In genomic region chr2:46701152-46701551, GRCh38 we compare ENCODE assay signal across 10 cellular contexts. TPM values are rescaled to one million over a fixed set of nuclear protein-coding genes. Genes with fewer than 3 reads are reported as not detected.
DNase-seq lines count a peak whose midpoint lies in the region; ATAC-seq, FAIRE-seq and TF ChIP-seq lines count a peak whose summit lies in the region.
"Had no signal": no experiment of that assay in that cellular context is flagged by ENCODE, and none has a peak within 500 bp of the region (broad histone marks: within the 10 kb centered on the region; RNA-seq: fewer than 3 reads in every experiment).

No MANE protein-coding gene starts in this region.

- H3K4me3 ChIP-seq in heart right ventricle (peak overlapping the region in 7 of 10 donors; percentile 69 to 94 (median 76)), astrocyte (ENCODE audit: insufficient read depth, low read depth, low read length) (peak overlapping the region; percentile 94), MM.1S (ENCODE audit: low read length) (no peak overlapping the region)

- H3K9me3 Mint-ChIP-seq in astrocyte (ENCODE audit: unreplicated experiment) (no peaks in the 10 kb centered on the region), type B pancreatic cell (no peaks in the 10 kb centered on the region)

- H3K4me2 ChIP-seq in astrocyte (ENCODE audit: low read length) = peak overlapping the region; percentile 92
- no peak overlapping the region for H3K4me2 ChIP-seq in MM.1S (ENCODE audit: low read depth, low read length)

- H3K4me1 Mint-ChIP-seq in astrocyte (ENCODE audit: low read depth, unreplicated experiment) = peaks cover 33% of the 10 kb centered on the region
- H3K4me1 Mint-ChIP-seq in type B pancreatic cell (ENCODE audit: unreplicated experiment) = peaks cover 28% of the 10 kb centered on the region

- H3K79me2 ChIP-seq in astrocyte (ENCODE audit: insufficient read depth, low read length) (peaks cover 68% of the 10 kb centered on the region), MM.1S (ENCODE audit: low read length) (peaks cover 68% of the 10 kb centered on the region)

- FAIRE-seq in astrocyte (lab: Jason Lieb, UNC) = peak; percentile 32
- FAIRE-seq: urothelium cell line had no signal

- TF ChIP-seq CTCF in heart right ventricle (IDR thresholded peaks at IDR 0.05) (no peak), astrocyte (IDR thresholded peaks at IDR 0.05; ENCODE audit: insufficient read depth, low read depth, low read length) (no peak), type B pancreatic cell (conservative IDR thresholded peaks at IDR 0.05) (no peak), MM.1S (IDR thresholded peaks at IDR 0.05; ENCODE audit: low read length) (no peak)

- H3K36me3 Mint-ChIP-seq in astrocyte (ENCODE audit: low read depth, unreplicated experiment) (no peaks in the 10 kb centered on the region), type B pancreatic cell (no peaks in the 10 kb centered on the region)

- H3K4me3 Mint-ChIP-seq in astrocyte (ENCODE audit: unreplicated experiment) = peak overlapping the region; percentile 64
- peak overlapping the region; percentile 59 for H3K4me3 Mint-ChIP-seq in type B pancreatic cell

- H3K27me3 ChIP-seq in heart right ventricle (no peaks in the 10 kb centered on the region), astrocyte (ENCODE audit: insufficient read depth, low read length) (no peaks in the 10 kb centered on the region), MM.1S (replicated peaks; ENCODE audit: insufficient read depth, low read length) (no peaks in the 10 kb centered on the region)
- H3K27me3 ChIP-seq: dorsolateral prefrontal cortex had no signal

- H3K9ac ChIP-seq in astrocyte (ENCODE audit: low read length) (peak overlapping the region; percentile 45), MM.1S (ENCODE audit: low read length) (no peak overlapping the region)

- no peaks in the 10 kb centered on the region for H3K9me3 ChIP-seq in heart right ventricle
- no peaks in the 10 kb centered on the region for H3K9me3 ChIP-seq in astrocyte (ENCODE audit: insufficient read depth, low read depth, low read length)
- no peaks in the 10 kb centered on the region for H3K9me3 ChIP-seq in MM.1S (replicated peaks; ENCODE audit: insufficient read depth, low read length)

- H2AFZ ChIP-seq in astrocyte (ENCODE audit: low read depth, low read length) (no peak overlapping the region), MM.1S (ENCODE audit: low read length) (no peak overlapping the region)

- H3K27ac ChIP-seq in heart right ventricle = peak overlapping the region in 4 of 10 donors; percentile 8 to 97 (median 93)
- H3K27ac ChIP-seq in astrocyte (ENCODE audit: low read depth, low read length) = peak overlapping the region; percentile 20
- H3K27ac ChIP-seq in MM.1S (ENCODE audit: low read length) = no peak overlapping the region

- 27 to 48% methylated on average over 1 of the region's 1 CpG for WGBS in heart right ventricle, 2 donors

- H3K9me2 ChIP-seq in MM.1S (replicated peaks; ENCODE audit: insufficient read depth, low read length) = no peaks in the 10 kb centered on the region

- no peaks in the 10 kb centered on the region for H3K36me3 ChIP-seq in heart right ventricle
- no peaks in the 10 kb centered on the region for H3K36me3 ChIP-seq in astrocyte (ENCODE audit: insufficient read depth, low read length)
- H3K36me3 ChIP-seq in MM.1S (replicated peaks; ENCODE audit: insufficient read depth, low read length) = no peaks in the 10 kb centered on the region

- H3K4me1 ChIP-seq in heart right ventricle = peaks cover 2 to 70% (median 60%) of the 10 kb centered on the region in 9 donors
- peaks cover 22% of the 10 kb centered on the region for H3K4me1 ChIP-seq in astrocyte (ENCODE audit: insufficient read depth, low read length)
- H3K4me1 ChIP-seq in MM.1S (ENCODE audit: low read length) = peaks cover 8% of the 10 kb centered on the region

- DNase-seq in heart right ventricle = no peak
- DNase-seq in left ventricle myocardium superior = no peak
- no peak for DNase-seq in astrocyte (ENCODE audit: low read depth)
- DNase-seq in iris pigment epithelial cell (ENCODE audit: low read depth) = peak; percentile 63
- DNase-seq in type B pancreatic cell (ENCODE audit: extremely low spot score, unreplicated experiment) = no peak
- no peak for DNase-seq in MM.1S
- DNase-seq: dorsolateral prefrontal cortex had no signal

- ATAC-seq in heart right ventricle (no peak), left ventricle myocardium superior (no peak), HG02884 (IDR thresholded peaks at IDR 0.05; ENCODE audit: unreplicated experiment) (no peak), GM19452 (IDR thresholded peaks at IDR 0.05; ENCODE audit: unreplicated experiment) (no peak)

- H3F3A ChIP-seq in MM.1S (ENCODE audit: insufficient read depth, low read length) = no peaks in the 10 kb centered on the region

- no peak overlapping the region for H3K27ac Mint-ChIP-seq in astrocyte (ENCODE audit: unreplicated experiment)
- H3K27ac Mint-ChIP-seq in type B pancreatic cell = peak overlapping the region; percentile 15

- peaks cover 56% of the 10 kb centered on the region for H4K20me1 ChIP-seq in astrocyte (ENCODE audit: insufficient read depth, low read length)
- no peaks in the 10 kb centered on the region for H4K20me1 ChIP-seq in MM.1S (ENCODE audit: insufficient read depth, low read length)

- H3K27me3 Mint-ChIP-seq in astrocyte (ENCODE audit: low read depth, unreplicated experiment) = no peaks in the 10 kb centered on the region
- no peaks in the 10 kb centered on the region for H3K27me3 Mint-ChIP-seq in type B pancreatic cell

- intact Hi-C loops in heart right ventricle (cut with DNase I) (loop anchor here in 3 of 10 donors (5.0 to 10.0 kb wide), 3 partner anchors 61 to 171 kb away; no protein-coding TSS in a partner anchor), left ventricle myocardium superior (cut with micrococcal nuclease) (loop anchor here (10.0 kb wide), 1 partner anchor 174 kb away; no protein-coding TSS in a partner anchor)

RNA-seq across cellular contexts. Expression of gene SOCS5, which starts 2.1 kb away (rescaled TPM):
- total RNA-seq in heart right ventricle (10 to 100 TPM; 17.8 to 25.5 (median 20.3) TPM), left ventricle myocardium superior (18.2 TPM), astrocyte (16.5 TPM in 2 replicates), type B pancreatic cell (ENCODE audit: low replicate concordance) (17.1 and 18.8 TPM in 2 replicates)
- 10 to 100 TPM in 1 of 2 donors, 1 to 10 TPM in 1; 9.4 to 14.2 TPM for polyA plus RNA-seq in heart right ventricle
